8 cellular contexts compared by ENCODE assay signal in the genomic region with DNA sequence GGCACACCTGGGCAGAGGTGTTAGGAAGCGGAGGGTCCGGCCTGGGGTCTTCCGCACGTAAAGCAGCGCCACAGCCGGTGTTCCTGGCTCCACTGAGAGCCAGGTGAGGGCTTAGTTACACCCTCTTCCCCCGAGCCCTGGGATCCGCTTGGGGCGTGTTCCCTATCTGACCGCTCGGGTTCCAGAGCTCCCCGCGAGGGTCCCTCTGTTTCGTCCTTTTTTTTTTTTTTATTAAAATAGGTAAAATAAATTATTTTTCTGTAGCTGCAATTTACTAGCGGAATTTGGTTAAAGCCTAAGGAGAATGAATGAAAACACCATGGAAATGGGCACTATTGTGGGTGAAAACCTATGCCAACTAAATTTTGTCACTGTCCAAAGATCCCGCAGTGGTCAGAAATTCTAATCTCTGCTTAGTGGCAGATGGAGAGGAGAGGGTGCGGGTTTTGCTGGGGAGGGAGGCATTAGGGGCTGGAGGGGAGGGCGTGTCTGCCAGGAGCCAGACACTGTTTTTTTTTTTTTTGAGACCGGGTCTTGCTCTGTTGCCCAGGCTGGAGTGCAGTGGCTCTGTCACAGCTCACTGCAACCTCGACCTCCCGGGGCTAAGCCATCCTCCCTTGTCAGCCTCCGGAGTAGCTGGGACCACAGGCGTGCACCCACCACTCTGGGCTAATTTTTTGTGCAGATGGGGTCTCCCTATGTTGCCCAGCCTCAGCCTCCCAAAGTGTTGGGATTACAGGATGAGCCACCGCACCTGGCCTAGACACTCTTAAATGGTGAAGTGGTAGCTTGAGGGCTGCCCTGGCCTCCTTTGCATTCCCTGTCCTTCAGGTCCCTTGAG. TPM values are rescaled to one million over a fixed set of nuclear protein-coding genes. Genes with fewer than 3 reads are reported as not detected.
DNase-seq lines count a peak whose midpoint lies in the region; ATAC-seq and TF ChIP-seq lines count a peak whose summit lies in the region.

No MANE protein-coding gene starts in this region.

- H3K4me1 ChIP-seq in gastroesophageal sphincter (peaks cover 0 to 64% (median 11%) of the 10 kb centered on the region in 3 donors), sigmoid colon (peaks cover 0 to 30% (median 26%) of the 10 kb centered on the region in 4 donors)

- TF ChIP-seq POLR2A in gastroesophageal sphincter (IDR thresholded peaks at IDR 0.05) = no peak
- TF ChIP-seq POLR2A in sigmoid colon (IDR thresholded peaks at IDR 0.05) = no peak

- peak overlapping the region; percentile 52 to 56 for H3K4me3 ChIP-seq in gastroesophageal sphincter
- peak overlapping the region; percentile 70 to 87 (median 74) for H3K4me3 ChIP-seq in sigmoid colon

- peak overlapping the region; percentile 72 to 93 (median 92) for H3K27ac ChIP-seq in gastroesophageal sphincter
- peak overlapping the region; percentile 85 to 92 (median 90) for H3K27ac ChIP-seq in sigmoid colon

- H3K36me3 Mint-ChIP-seq in T-helper 17 cell (ENCODE audit: low read depth) = peaks cover 9% of the 10 kb centered on the region

- H3K9me3 ChIP-seq in T-helper 17 cell (ENCODE audit: control insufficient read depth, low read length, poor library complexity, severe bottlenecking) (no peaks in the 10 kb centered on the region), gastroesophageal sphincter (no peaks in the 10 kb centered on the region), sigmoid colon (no peaks in the 10 kb centered on the region)

- 2 to 15% methylated on average over 5 to 12 of the region's 24 CpGs for WGBS in gastroesophageal sphincter (ENCODE audit: low coverage in 1 of 2), 2 donors
- 15 to 26% methylated on average over 24 of the region's 24 CpGs for WGBS in sigmoid colon, 2 donors

- ATAC-seq in GM18868 (IDR thresholded peaks at IDR 0.05; ENCODE audit: unreplicated experiment) (peak; percentile 8), HG02840 (IDR thresholded peaks at IDR 0.05; ENCODE audit: low FRiP score, unreplicated experiment) (peak; percentile 5), T-helper 17 cell (no peak), gastroesophageal sphincter (no peak), GM18858 (IDR thresholded peaks at IDR 0.05; ENCODE audit: unreplicated experiment) (no peak), GM19023 (IDR thresholded peaks at IDR 0.05; ENCODE audit: unreplicated experiment) (no peak)
- ATAC-seq in activated CD4-positive, CD25-positive, alpha-beta regulatory T cell treated with anti-CD3 and anti-CD28 coated beads, Interleukin-2, amount 50 U/mL, for 24 hours = no peak

- DNase-seq in T-helper 17 cell (no peak), sigmoid colon (peak; percentile 64)

- TF ChIP-seq CTCF in gastroesophageal sphincter (IDR thresholded peaks at IDR 0.05) = no peak
- TF ChIP-seq CTCF in sigmoid colon (IDR thresholded peaks at IDR 0.05) = no peak

- TF ChIP-seq EP300 in gastroesophageal sphincter (IDR thresholded peaks at IDR 0.05) (no peak), sigmoid colon (IDR thresholded peaks at IDR 0.05) (no peak)

- H3K27ac Mint-ChIP-seq in T-helper 17 cell = peak overlapping the region; percentile 96

- H3K4me1 Mint-ChIP-seq in T-helper 17 cell = peaks cover 43% of the 10 kb centered on the region

- peak overlapping the region; percentile 99 for H3K4me3 Mint-ChIP-seq in T-helper 17 cell

- no peaks in the 10 kb centered on the region for H3K27me3 Mint-ChIP-seq in T-helper 17 cell

- H3K36me3 ChIP-seq in gastroesophageal sphincter (peaks cover 0 to 30% of the 10 kb centered on the region in 2 donors), sigmoid colon (peaks cover 0 to 26% (median 4%) of the 10 kb centered on the region in 4 donors)

- H3K27me3 ChIP-seq in gastroesophageal sphincter = no peaks in the 10 kb centered on the region
- H3K27me3 ChIP-seq in sigmoid colon = no peaks in the 10 kb centered on the region

- intact Hi-C loops in sigmoid colon (cut with DNase I) = loop anchor here (2.0 kb wide), 2 partner anchors 109 to 137 kb away; no protein-coding TSS in a partner anchor

RNA-seq across cellular contexts. Expression of a gene that starts 0.8 kb away (rescaled TPM):
- total RNA-seq in T-helper 17 cell (10 to 100 TPM; 24.6 to 25.7 TPM), gastroesophageal sphincter (10 to 100 TPM; 20.5 to 63.8 (median 42.5) TPM), sigmoid colon (10 to 100 TPM; 23.5 to 41.3 (median 31.3) TPM)
- 10 to 100 TPM; 25.8 to 40.2 (median 36.8) TPM for polyA plus RNA-seq in sigmoid colon

Comparison
In these comparisons a context has a peak if more than half of its experiments do, and no peak if none do; other contexts are left out.
1. ATAC-seq: peak in GM18868 (single experiment) and HG02840 (single experiment); none in T-helper 17 cell (single experiment), gastroesophageal sphincter (single experiment), activated CD4-positive, CD25-positive, alpha-beta regulatory T cell treated with anti-CD3 and anti-CD28 coated beads, Interleukin-2, amount 50 U/mL, for 24 hours (0 of 2), GM18858 (single experiment) and GM19023 (single experiment).